ENCODE assay signal across 1 cellular context in the genomic region with DNA sequence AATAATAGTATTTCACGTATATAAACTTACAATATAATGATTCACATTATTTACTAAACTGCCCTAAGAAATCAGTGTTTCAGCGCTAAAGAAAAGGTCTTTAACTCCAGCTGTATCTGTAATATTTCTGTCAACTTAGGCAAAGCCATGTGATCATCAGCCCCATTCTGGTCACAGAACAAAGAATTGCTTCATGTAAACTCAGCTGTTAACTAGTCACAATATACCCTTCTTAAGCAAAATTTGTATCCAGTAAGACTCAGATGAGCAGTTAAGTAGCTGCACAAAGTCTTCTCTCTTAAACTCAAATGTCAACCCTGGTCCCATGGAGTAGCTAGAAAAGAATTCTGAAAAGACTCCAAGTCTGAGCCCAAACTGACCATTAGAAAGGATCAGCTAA.
TF ChIP-seq lines count a peak whose summit lies in the region.

No MANE protein-coding gene starts in this region.

TF ChIP-seq in GM12878, 131 proteins besides CTCF, POLR2A, EP300 and RAD21:
- no peak for TF ChIP-seq E4F1 (IDR thresholded peaks at IDR 0.05; ENCODE audit: borderline replicate concordance, partially characterized antibody)
- TF ChIP-seq SMARCA5 (IDR thresholded peaks at IDR 0.05): no peak
- TF ChIP-seq MEF2A (IDR thresholded peaks at IDR 0.05; ENCODE audit: insufficient read depth, low read depth, low read length): no peak
- no peak for TF ChIP-seq CBFB (IDR thresholded peaks at IDR 0.05; ENCODE audit: low read depth)
- TF ChIP-seq CREB1 (IDR thresholded peaks at IDR 0.05; ENCODE audit: low read depth): no peak
- TF ChIP-seq ZBTB40 (IDR thresholded peaks at IDR 0.05; ENCODE audit: borderline replicate concordance): no peak
- TF ChIP-seq EGR1 (IDR thresholded peaks at IDR 0.05; ENCODE audit: borderline replicate concordance in 1 of 2, low read depth in 2 of 2, low read length in 2 of 2): no peak
- TF ChIP-seq IKZF2 (IDR thresholded peaks at IDR 0.05): no peak
- TF ChIP-seq NR2C2 (IDR thresholded peaks at IDR 0.05; ENCODE audit: borderline replicate concordance, control insufficient read depth, insufficient read length, low read depth): no peak
- TF ChIP-seq ZNF687 (IDR thresholded peaks at IDR 0.05): no peak
- no peak for TF ChIP-seq PKNOX1 (IDR thresholded peaks at IDR 0.05)
- TF ChIP-seq POLR2AphosphoS2 (IDR thresholded peaks at IDR 0.05; ENCODE audit: low read depth, low read length): no peak
- TF ChIP-seq MTA2 (IDR thresholded peaks at IDR 0.05; ENCODE audit: low read depth): no peak
- TF ChIP-seq ZNF384 (IDR thresholded peaks at IDR 0.05; ENCODE audit: borderline replicate concordance, low read depth, low read length): no peak
- no peak for TF ChIP-seq ZBTB11 (CRISPR knock-in tag; IDR thresholded peaks at IDR 0.05)
- TF ChIP-seq MYB (IDR thresholded peaks at IDR 0.05; ENCODE audit: borderline replicate concordance, low read depth, low read length): no peak
- no peak for TF ChIP-seq TCF3 (IDR thresholded peaks at IDR 0.05; ENCODE audit: borderline replicate concordance, insufficient read depth, low read depth, low read length)
- TF ChIP-seq MAX (IDR thresholded peaks at IDR 0.05; ENCODE audit: low read depth, low read length): no peak
- no peak for TF ChIP-seq HSF1 (IDR thresholded peaks at IDR 0.05; ENCODE audit: low read depth, low read length)
